Comparison of ENCODE assay signal across 32 cellular contexts in genomic region chr4:13112030-13112429, GRCh38.
"Had no signal": no experiment of that assay in that cellular context is flagged by ENCODE, and none has a peak within 500 bp of the region (broad histone marks: within the 10 kb centered on the region; RNA-seq: fewer than 3 reads in every experiment).

No MANE protein-coding gene starts in this region.

- H3K27me3 ChIP-seq: ascending aorta, cardiac muscle cell had no signal

- DNase-seq: activated CD4-positive, alpha-beta memory T cell treated with anti-CD3 and anti-CD28 coated beads, Interleukin-2, amount 10 ng/mL, durations not matched to agents 7 days and 5 days; activated CD4-positive, alpha-beta T cell treated with anti-CD3 and anti-CD28 coated beads for 1 hour; activated CD4-positive, alpha-beta T cell treated with anti-CD3 and anti-CD28 coated beads for 36 hours; activated CD4-positive, alpha-beta T cell treated with anti-CD3 and anti-CD28 coated beads for 48 hours; activated CD4-positive, alpha-beta T cell treated with anti-CD3 and anti-CD28 coated beads, Interleukin-2, amount 10 ng/mL, durations not matched to agents 7 days and 5 days; activated CD4-positive, alpha-beta T cell treated with anti-CD3 and anti-CD28 coated beads, Interleukin-2, amount 50 U/mL, for 48 hours; activated CD4-positive, CD25-positive, alpha-beta regulatory T cell; activated CD8-positive, alpha-beta memory T cell treated with anti-CD3 and anti-CD28 coated beads for 24 hours; activated CD8-positive, alpha-beta memory T cell treated with anti-CD3 and anti-CD28 coated beads, Interleukin-2, amount 10 ng/mL, durations not matched to agents 7 days and 5 days; activated CD8-positive, alpha-beta memory T cell treated with anti-CD3 and anti-CD28 coated beads, Interleukin-2, amount 50 U/mL, for 48 hours; activated CD8-positive, alpha-beta T cell treated with anti-CD3 and anti-CD28 coated beads, Interleukin-2, amount 10 ng/mL, durations not matched to agents 7 days and 5 days; activated effector memory CD4-positive, alpha-beta T cell treated with Interleukin-2 at 50 U/mL for 16 hours; activated gamma-delta T cell; activated naive CD4-positive, alpha-beta T cell treated with anti-CD3 and anti-CD28 coated beads, Interleukin-2, amount 10 ng/mL, durations not matched to agents 7 days and 5 days; activated naive CD4-positive, alpha-beta T cell treated with Interleukin-2 at 50 U/mL for 16 hours; activated naive CD8-positive, alpha-beta T cell treated with anti-CD3 and anti-CD28 coated beads, Interleukin-2, amount 10 ng/mL, durations not matched to agents 7 days and 5 days; activated naive CD8-positive, alpha-beta T cell treated with anti-CD3 and anti-CD28 coated beads, Interleukin-2, amount 50 U/mL, for 24 hours; activated T-cell treated with anti-CD3 and anti-CD28 coated beads, Interleukin-2, amount 50 U/mL, for 24 hours; activated T-cell treated with anti-CD3 and anti-CD28 coated beads, Interleukin-2, amount 50 U/mL, for 48 hours; amygdala; anterior cingulate cortex; caudate nucleus; cerebellar nuclear complex; T-cell; T-helper 17 cell; T1000; WERI-Rb-1 had no signal

- H3K36me3 ChIP-seq: ascending aorta, cardiac muscle cell, WERI-Rb-1 had no signal

- ATAC-seq: activated CD4-positive, alpha-beta T cell treated with anti-CD3 and anti-CD28 coated beads for 36 hours; activated CD4-positive, CD25-positive, alpha-beta regulatory T cell treated with anti-CD3 and anti-CD28 coated beads, Interleukin-2, amount 50 U/mL, for 24 hours; activated CD8-positive, alpha-beta memory T cell treated with anti-CD3 and anti-CD28 coated beads, Interleukin-2, amount 10 ng/mL, durations not matched to agents 7 days and 5 days; activated CD8-positive, alpha-beta T cell treated with anti-CD3 and anti-CD28 coated beads, Interleukin-2, amount 10 ng/mL, durations not matched to agents 7 days and 5 days; activated naive CD8-positive, alpha-beta T cell treated with anti-CD3 and anti-CD28 coated beads, Interleukin-2, amount 50 U/mL, for 24 hours; T-cell; T-helper 17 cell; WTC11 had no signal

- H3K4me3 ChIP-seq: ascending aorta, cardiac muscle cell had no signal

- FAIRE-seq: bronchial epithelial cell had no signal

- H3K27ac ChIP-seq: ascending aorta, cardiac muscle cell, WERI-Rb-1 had no signal
